In the genomic region with DNA sequence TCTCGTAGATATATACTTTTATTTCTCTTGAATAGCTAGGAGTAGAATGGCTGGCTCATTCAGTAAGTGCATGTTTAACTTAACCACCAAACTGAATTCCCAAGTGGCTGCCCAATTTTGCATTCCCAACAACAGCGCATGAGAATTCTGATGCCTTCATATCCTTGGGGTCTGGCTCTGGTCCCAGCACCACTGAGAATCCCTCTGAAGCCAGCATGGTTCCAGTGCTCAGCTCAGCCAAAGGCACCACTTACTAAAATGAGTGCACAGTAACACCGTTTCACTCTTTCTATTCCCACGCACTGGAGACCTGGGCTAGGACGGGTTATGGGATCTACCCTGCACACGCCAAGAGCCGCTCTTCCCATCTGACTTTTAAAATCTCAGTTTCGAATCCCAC, we compare ENCODE assay signal across 40 cellular contexts.
DNase-seq lines count a peak whose midpoint lies in the region; ATAC-seq and TF ChIP-seq lines count a peak whose summit lies in the region.
"Had no signal": no experiment of that assay in that cellular context is flagged by ENCODE, and none has a peak within 500 bp of the region (broad histone marks: within the 10 kb centered on the region; RNA-seq: fewer than 3 reads in every experiment).

No MANE protein-coding gene starts in this region.

- no peaks in the 10 kb centered on the region for H3K36me3 Mint-ChIP-seq in nephron progenitor cell (ENCODE audit: low read depth)
- H3K36me3 Mint-ChIP-seq: activated naive CD4-positive, alpha-beta T cell treated with anti-CD3 and anti-CD28 coated beads, Interleukin-2, amount 10 ng/mL, durations not matched to agents 7 days and 5 days; memory B cell had no signal

- H3K4me1 ChIP-seq in breast epithelium = no peaks in the 10 kb centered on the region
- H3K4me1 ChIP-seq: adrenal gland, foreskin keratinocyte, heart left ventricle, left lung had no signal

- no peak overlapping the region for H3K4me3 ChIP-seq in breast epithelium
- H3K4me3 ChIP-seq: adrenal gland; BLaER1 treated with 17β-estradiol and CSF1 and Interleukin-3, amounts not matched to agents 10 nM and 100 nM; cardiac muscle cell; coronary artery; heart left ventricle; left lung; spleen; thoracic aorta had no signal

- H3K9me3 ChIP-seq in breast epithelium = no peaks in the 10 kb centered on the region
- H3K9me3 ChIP-seq: adrenal gland, heart left ventricle, left lung, spleen, thoracic aorta had no signal

- no peak for TF ChIP-seq POLR2A in breast epithelium (IDR thresholded peaks at IDR 0.05)

- no peak overlapping the region for H3K27ac ChIP-seq in breast epithelium
- H3K27ac ChIP-seq: adrenal gland; BLaER1 treated with 17β-estradiol and CSF1 and Interleukin-3, amounts not matched to agents 10 nM and 100 nM; cardiac muscle cell; coronary artery; epithelial cell of prostate; foreskin keratinocyte; heart left ventricle; KMS-11; left lung; spleen; thoracic aorta; VCaP had no signal

- H3K27me3 Mint-ChIP-seq in nephron progenitor cell (ENCODE audit: low read depth, poor library complexity) = peaks cover 5% of the 10 kb centered on the region
- H3K27me3 Mint-ChIP-seq: activated CD4-positive, alpha-beta T cell treated with anti-CD3 and anti-CD28 coated beads for 36 hours; activated naive CD4-positive, alpha-beta T cell treated with anti-CD3 and anti-CD28 coated beads, Interleukin-2, amount 10 ng/mL, durations not matched to agents 7 days and 5 days; activated T-helper 17 cell treated with anti-CD3 and anti-CD28 coated beads, Interleukin-2, amount 50 U/mL, for 72 hours; memory B cell had no signal

- no peaks in the 10 kb centered on the region for H3K27me3 ChIP-seq in breast epithelium
- H3K27me3 ChIP-seq: adrenal gland; BLaER1 treated with 17β-estradiol and CSF1 and Interleukin-3, amounts not matched to agents 10 nM and 100 nM; cardiac muscle cell; foreskin keratinocyte; heart left ventricle; left lung; spleen had no signal

- ATAC-seq in GM21381 (IDR thresholded peaks at IDR 0.05; ENCODE audit: unreplicated experiment) = no peak
- no peak for ATAC-seq in GM21723 (IDR thresholded peaks at IDR 0.05; ENCODE audit: unreplicated experiment)
- ATAC-seq in GM18907 (IDR thresholded peaks at IDR 0.05; ENCODE audit: unreplicated experiment) = no peak
- ATAC-seq: activated CD4-positive, alpha-beta T cell treated with anti-CD3 and anti-CD28 coated beads for 36 hours; activated CD8-positive, alpha-beta T cell treated with anti-CD3 and anti-CD28 coated beads, Interleukin-2, amount 10 ng/mL, durations not matched to agents 7 days and 5 days; activated T-helper 17 cell treated with anti-CD3 and anti-CD28 coated beads, Interleukin-2, amount 50 U/mL, for 72 hours; foreskin keratinocyte; heart left ventricle; left lung; Panc1; right cardiac atrium; stimulated activated naive CD8-positive, alpha-beta T cell treated with anti-CD3 and anti-CD28 coated beads, Interleukin-15, Interleukin-2, amounts not matched to agents 100 U/mL and 50 U/mL, for 24 hours had no signal

- DNase-seq in Ammon's horn (ENCODE audit: low spot score) (peak; percentile 26), RPMI7951 (ENCODE audit: low read depth) (peak; percentile 9), cerebellum (ENCODE audit: low spot score) (peak; percentile 7), nephron progenitor cell (no peak), breast epithelium (ENCODE audit: low spot score in 2 of 2) (no peak)
- DNase-seq: ACHN; activated CD4-positive, alpha-beta T cell treated with anti-CD3 and anti-CD28 coated beads for 36 hours; activated CD8-positive, alpha-beta T cell treated with anti-CD3 and anti-CD28 coated beads, Interleukin-2, amount 10 ng/mL, durations not matched to agents 7 days and 5 days; activated naive CD4-positive, alpha-beta T cell treated with anti-CD3 and anti-CD28 coated beads, Interleukin-2, amount 10 ng/mL, durations not matched to agents 7 days and 5 days; adrenal gland; DMS79; effector CD8-positive, alpha-beta T cell; foreskin keratinocyte; H7; heart left ventricle; islet precursor cell; left lung; NCI-H1436; NCI-H2081 treated with DMSO at 0.1 percent for 48 hours; NCI-H748 treated with DMSO at 0.1 percent for 48 hours; right cardiac atrium; SHP77; spleen; stimulated activated CD4-positive, alpha-beta T cell treated with anti-CD3 and anti-CD28 coated beads, Interleukin-2, amount 100 ng/mL, for 24 hours; stimulated activated naive CD8-positive, alpha-beta T cell treated with anti-CD3 and anti-CD28 coated beads, Interleukin-15, Interleukin-2, amounts not matched to agents 100 U/mL and 50 U/mL, for 24 hours; SW 1271; T1000 had no signal

- no peak overlapping the region for H3K4me3 Mint-ChIP-seq in nephron progenitor cell
- H3K4me3 Mint-ChIP-seq: activated CD4-positive, alpha-beta T cell treated with anti-CD3 and anti-CD28 coated beads for 36 hours; activated CD8-positive, alpha-beta T cell treated with anti-CD3 and anti-CD28 coated beads, Interleukin-2, amount 10 ng/mL, durations not matched to agents 7 days and 5 days; activated naive CD4-positive, alpha-beta T cell treated with anti-CD3 and anti-CD28 coated beads, Interleukin-2, amount 10 ng/mL, durations not matched to agents 7 days and 5 days; activated T-helper 17 cell treated with anti-CD3 and anti-CD28 coated beads, Interleukin-2, amount 50 U/mL, for 72 hours; memory B cell had no signal

- no peak for TF ChIP-seq CTCF in nephron progenitor cell (IDR thresholded peaks at IDR 0.05)
- no peak for TF ChIP-seq CTCF in breast epithelium (IDR thresholded peaks at IDR 0.05)

- intact Hi-C loops in breast epithelium (cut with DNase I; ENCODE audit: low total_unique reads) = no loop called here

- H3K36me3 ChIP-seq in breast epithelium = no peaks in the 10 kb centered on the region
- H3K36me3 ChIP-seq: adrenal gland; BLaER1 treated with 17β-estradiol and CSF1 and Interleukin-3, amounts not matched to agents 10 nM and 100 nM; cardiac muscle cell; heart left ventricle; left lung; spleen; thoracic aorta had no signal

- H3K27ac Mint-ChIP-seq in nephron progenitor cell = peak overlapping the region; percentile 2
- H3K27ac Mint-ChIP-seq: activated CD4-positive, alpha-beta T cell treated with anti-CD3 and anti-CD28 coated beads for 36 hours; activated CD8-positive, alpha-beta T cell treated with anti-CD3 and anti-CD28 coated beads, Interleukin-2, amount 10 ng/mL, durations not matched to agents 7 days and 5 days; activated naive CD4-positive, alpha-beta T cell treated with anti-CD3 and anti-CD28 coated beads, Interleukin-2, amount 10 ng/mL, durations not matched to agents 7 days and 5 days; activated T-helper 17 cell treated with anti-CD3 and anti-CD28 coated beads, Interleukin-2, amount 50 U/mL, for 72 hours; memory B cell had no signal

- peaks cover 18% of the 10 kb centered on the region for H3K9me3 Mint-ChIP-seq in nephron progenitor cell
- H3K9me3 Mint-ChIP-seq: activated naive CD4-positive, alpha-beta T cell treated with anti-CD3 and anti-CD28 coated beads, Interleukin-2, amount 10 ng/mL, durations not matched to agents 7 days and 5 days; activated T-helper 17 cell treated with anti-CD3 and anti-CD28 coated beads, Interleukin-2, amount 50 U/mL, for 72 hours; memory B cell had no signal

- H3K4me1 Mint-ChIP-seq in nephron progenitor cell = peaks cover 18% of the 10 kb centered on the region

Comparison
In these comparisons a context has a peak if more than half of its experiments do, and no peak if none do; other contexts are left out.
1. DNase-seq: peak in Ammon's horn (single experiment), RPMI7951 (single experiment) and cerebellum (single experiment); none in nephron progenitor cell (single experiment) and breast epithelium (0 of 2).